ENCODE assay signal across 29 cellular contexts in genomic region chr19:428144-428543, GRCh38. TPM values are rescaled to one million over a fixed set of nuclear protein-coding genes. Genes with fewer than 3 reads are reported as not detected.
"Had no signal": no experiment of that assay in that cellular context is flagged by ENCODE, and none has a peak within 500 bp of the region (broad histone marks: within the 10 kb centered on the region; RNA-seq: fewer than 3 reads in every experiment).

No MANE protein-coding gene starts in this region.

- H3K27me3 ChIP-seq: brain microvascular endothelial cell, colonic mucosa, gastroesophageal sphincter had no signal

- H3K36me3 ChIP-seq: brain microvascular endothelial cell, colonic mucosa, esophagus squamous epithelium had no signal

- H3K9me3 Mint-ChIP-seq: central memory CD8-positive, alpha-beta T cell had no signal

- H3K27me3 Mint-ChIP-seq: activated CD4-positive, alpha-beta memory T cell treated with anti-CD3 and anti-CD28 coated beads, Interleukin-2, amount 10 ng/mL, durations not matched to agents 7 days and 5 days; activated CD4-positive, alpha-beta T cell treated with anti-CD3 and anti-CD28 coated beads, Interleukin-2, amount 10 ng/mL, durations not matched to agents 7 days and 5 days; activated naive CD4-positive, alpha-beta T cell treated with anti-CD3 and anti-CD28 coated beads, Interleukin-2, amount 10 ng/mL, durations not matched to agents 7 days and 5 days; activated naive CD8-positive, alpha-beta T cell treated with anti-CD3 and anti-CD28 coated beads, Interleukin-2, amount 10 ng/mL, durations not matched to agents 7 days and 5 days; activated T-cell treated with anti-CD3 and anti-CD28 coated beads, Interleukin-2, amount 50 U/mL, for 24 hours; central memory CD8-positive, alpha-beta T cell had no signal

- H3K4me1 Mint-ChIP-seq: activated CD4-positive, alpha-beta memory T cell treated with anti-CD3 and anti-CD28 coated beads, Interleukin-2, amount 10 ng/mL, durations not matched to agents 7 days and 5 days; activated CD4-positive, alpha-beta T cell treated with anti-CD3 and anti-CD28 coated beads, Interleukin-2, amount 10 ng/mL, durations not matched to agents 7 days and 5 days; activated naive CD4-positive, alpha-beta T cell treated with anti-CD3 and anti-CD28 coated beads, Interleukin-2, amount 10 ng/mL, durations not matched to agents 7 days and 5 days; activated naive CD8-positive, alpha-beta T cell treated with anti-CD3 and anti-CD28 coated beads, Interleukin-2, amount 10 ng/mL, durations not matched to agents 7 days and 5 days; central memory CD8-positive, alpha-beta T cell had no signal

- H3K27ac ChIP-seq: brain microvascular endothelial cell, colonic mucosa, epithelial cell of prostate, esophagus squamous epithelium, gastroesophageal sphincter had no signal

- H3K9me3 ChIP-seq: colonic mucosa, esophagus squamous epithelium, gastroesophageal sphincter had no signal

- H3K4me1 ChIP-seq: colonic mucosa, esophagus squamous epithelium had no signal

- DNase-seq: activated CD4-positive, alpha-beta memory T cell treated with anti-CD3 and anti-CD28 coated beads, Interleukin-2, amount 10 ng/mL, durations not matched to agents 7 days and 5 days; activated CD4-positive, alpha-beta T cell treated with anti-CD3 and anti-CD28 coated beads for 1 hour; activated CD4-positive, alpha-beta T cell treated with anti-CD3 and anti-CD28 coated beads for 4 hours; activated CD4-positive, alpha-beta T cell treated with anti-CD3 and anti-CD28 coated beads, Interleukin-2, amount 10 ng/mL, durations not matched to agents 7 days and 5 days; activated CD4-positive, alpha-beta T cell treated with anti-CD3 and anti-CD28 coated beads, Interleukin-2, amount 50 U/mL, for 4 hours; activated CD4-positive, CD25-positive, alpha-beta regulatory T cell; activated CD8-positive, alpha-beta memory T cell treated with anti-CD3 and anti-CD28 coated beads, Interleukin-2, amount 50 U/mL, for 48 hours; activated gamma-delta T cell; activated naive CD4-positive, alpha-beta T cell; activated naive CD4-positive, alpha-beta T cell treated with anti-CD3 and anti-CD28 coated beads, Interleukin-2, amount 10 ng/mL, durations not matched to agents 7 days and 5 days; activated naive CD8-positive, alpha-beta T cell treated with anti-CD3 and anti-CD28 coated beads, Interleukin-2, amount 10 ng/mL, durations not matched to agents 7 days and 5 days; activated T-cell treated with anti-CD3 and anti-CD28 coated beads for 4 hours; activated T-cell treated with anti-CD3 and anti-CD28 coated beads, Interleukin-2, amount 50 U/mL, for 24 hours; activated T-cell treated with anti-CD3 and anti-CD28 coated beads, Interleukin-2, amount 50 U/mL, for 72 hours; amniotic stem cell; anterior cingulate cortex; brain microvascular endothelial cell; colonic mucosa; effector CD8-positive, alpha-beta T cell; esophagus squamous epithelium; foreskin melanocyte; head of caudate nucleus; T-helper 2 cell had no signal

- H3K36me3 Mint-ChIP-seq: activated naive CD4-positive, alpha-beta T cell treated with anti-CD3 and anti-CD28 coated beads, Interleukin-2, amount 10 ng/mL, durations not matched to agents 7 days and 5 days; activated naive CD4-positive, alpha-beta T cell treated with anti-CD3 and anti-CD28 coated beads, Interleukin-2, amount 50 U/mL, for 72 hours; activated naive CD8-positive, alpha-beta T cell treated with anti-CD3 and anti-CD28 coated beads, Interleukin-2, amount 10 ng/mL, durations not matched to agents 7 days and 5 days had no signal

- H3K4me3 Mint-ChIP-seq: activated CD4-positive, alpha-beta memory T cell treated with anti-CD3 and anti-CD28 coated beads, Interleukin-2, amount 10 ng/mL, durations not matched to agents 7 days and 5 days; activated CD4-positive, alpha-beta T cell treated with anti-CD3 and anti-CD28 coated beads, Interleukin-2, amount 10 ng/mL, durations not matched to agents 7 days and 5 days; activated naive CD4-positive, alpha-beta T cell treated with anti-CD3 and anti-CD28 coated beads, Interleukin-2, amount 10 ng/mL, durations not matched to agents 7 days and 5 days; activated naive CD8-positive, alpha-beta T cell treated with anti-CD3 and anti-CD28 coated beads, Interleukin-2, amount 10 ng/mL, durations not matched to agents 7 days and 5 days; activated T-cell treated with anti-CD3 and anti-CD28 coated beads, Interleukin-2, amount 50 U/mL, for 24 hours; activated T-cell treated with anti-CD3 and anti-CD28 coated beads, Interleukin-2, amount 50 U/mL, for 72 hours; central memory CD8-positive, alpha-beta T cell had no signal

- H3K27ac Mint-ChIP-seq: activated CD4-positive, alpha-beta memory T cell treated with anti-CD3 and anti-CD28 coated beads, Interleukin-2, amount 10 ng/mL, durations not matched to agents 7 days and 5 days; activated CD4-positive, alpha-beta T cell treated with anti-CD3 and anti-CD28 coated beads, Interleukin-2, amount 10 ng/mL, durations not matched to agents 7 days and 5 days; activated naive CD4-positive, alpha-beta T cell treated with anti-CD3 and anti-CD28 coated beads, Interleukin-2, amount 10 ng/mL, durations not matched to agents 7 days and 5 days; activated naive CD4-positive, alpha-beta T cell treated with anti-CD3 and anti-CD28 coated beads, Interleukin-2, amount 50 U/mL, for 72 hours; activated naive CD8-positive, alpha-beta T cell treated with anti-CD3 and anti-CD28 coated beads, Interleukin-2, amount 10 ng/mL, durations not matched to agents 7 days and 5 days; activated T-cell treated with anti-CD3 and anti-CD28 coated beads, Interleukin-2, amount 50 U/mL, for 24 hours; activated T-cell treated with anti-CD3 and anti-CD28 coated beads, Interleukin-2, amount 50 U/mL, for 72 hours had no signal

- H3K4me3 ChIP-seq: colonic mucosa, esophagus squamous epithelium, gastroesophageal sphincter had no signal

- ATAC-seq: activated naive CD4-positive, alpha-beta T cell treated with anti-CD3 and anti-CD28 coated beads, Interleukin-2, amount 50 U/mL, for 72 hours; activated T-cell treated with anti-CD3 and anti-CD28 coated beads, Interleukin-2, amount 50 U/mL, for 72 hours; gastroesophageal sphincter had no signal

RNA-seq across cellular contexts. Expression of gene C2CD4C, which starts 19.2 kb away (rescaled TPM):
- total RNA-seq: activated CD4-positive, alpha-beta T cell treated with anti-CD3 and anti-CD28 coated beads, Interleukin-2, amount 10 ng/mL, durations not matched to agents 7 days and 5 days; activated naive CD8-positive, alpha-beta T cell treated with anti-CD3 and anti-CD28 coated beads, Interleukin-2, amount 10 ng/mL, durations not matched to agents 7 days and 5 days; fibroblast of villous mesenchyme; T-helper 1 cell treated with Interleukin-12 subunit alpha and Interleukin-12 subunit beta and Interleukin-4 antibody, amounts not matched to agents 30 ng/mL and 1 ng/mL, for 36 hours had no signal

RNA-seq across cellular contexts. Expression of gene SHC2, which starts 32.7 kb away (rescaled TPM):
- total RNA-seq: activated CD4-positive, alpha-beta memory T cell treated with anti-CD3 and anti-CD28 coated beads, Interleukin-2, amount 10 ng/mL, durations not matched to agents 7 days and 5 days; activated CD4-positive, alpha-beta T cell treated with anti-CD3 and anti-CD28 coated beads, Interleukin-2, amount 10 ng/mL, durations not matched to agents 7 days and 5 days; activated naive CD4-positive, alpha-beta T cell treated with anti-CD3 and anti-CD28 coated beads, Interleukin-2, amount 50 U/mL, for 72 hours; T-helper 1 cell treated with Interleukin-12 subunit alpha and Interleukin-12 subunit beta and Interleukin-4 antibody, amounts not matched to agents 30 ng/mL and 1 ng/mL, for 36 hours had no signal
